ENCODE assay signal across 1 cellular context in the genomic region with DNA sequence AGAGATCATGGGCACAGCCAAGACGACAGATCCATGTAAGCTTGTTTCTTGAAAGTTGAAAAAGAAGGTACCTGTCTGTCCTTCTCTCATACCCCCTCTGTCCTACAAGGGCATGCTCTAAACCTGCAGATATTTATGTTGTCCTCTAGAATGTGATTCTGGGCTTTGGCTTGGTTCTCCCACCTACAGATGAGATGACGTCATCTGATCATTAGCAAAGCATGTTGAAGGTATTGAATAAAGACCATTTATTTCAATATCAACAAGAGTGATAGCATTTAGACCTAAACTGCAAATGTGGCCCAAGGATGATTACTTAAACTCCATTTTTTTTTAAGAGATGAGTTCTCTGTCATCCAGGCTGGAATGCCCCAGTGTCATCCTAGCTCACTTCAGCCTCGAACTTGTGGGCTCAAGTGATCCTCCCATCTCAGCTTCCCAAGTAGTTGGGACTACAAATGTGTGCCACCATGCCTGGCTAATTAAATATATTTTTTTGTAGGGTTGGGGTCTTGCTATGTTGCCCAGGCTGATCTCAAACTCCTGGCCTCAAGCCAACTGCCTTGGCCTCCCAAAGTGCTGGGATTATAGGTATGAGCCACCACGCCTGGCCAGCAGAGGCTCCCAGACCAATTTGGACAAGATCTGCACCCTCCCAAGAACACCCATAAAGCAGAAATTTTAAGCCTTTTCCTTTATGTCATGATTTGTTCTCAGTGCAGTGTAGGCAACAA.
TF ChIP-seq lines count a peak whose summit lies in the region.

No MANE protein-coding gene starts in this region.

TF ChIP-seq in WTC11, 78 proteins besides CTCF, POLR2A, EP300 and RAD21 (continued from another document):
- TF ChIP-seq, protein P1, sequence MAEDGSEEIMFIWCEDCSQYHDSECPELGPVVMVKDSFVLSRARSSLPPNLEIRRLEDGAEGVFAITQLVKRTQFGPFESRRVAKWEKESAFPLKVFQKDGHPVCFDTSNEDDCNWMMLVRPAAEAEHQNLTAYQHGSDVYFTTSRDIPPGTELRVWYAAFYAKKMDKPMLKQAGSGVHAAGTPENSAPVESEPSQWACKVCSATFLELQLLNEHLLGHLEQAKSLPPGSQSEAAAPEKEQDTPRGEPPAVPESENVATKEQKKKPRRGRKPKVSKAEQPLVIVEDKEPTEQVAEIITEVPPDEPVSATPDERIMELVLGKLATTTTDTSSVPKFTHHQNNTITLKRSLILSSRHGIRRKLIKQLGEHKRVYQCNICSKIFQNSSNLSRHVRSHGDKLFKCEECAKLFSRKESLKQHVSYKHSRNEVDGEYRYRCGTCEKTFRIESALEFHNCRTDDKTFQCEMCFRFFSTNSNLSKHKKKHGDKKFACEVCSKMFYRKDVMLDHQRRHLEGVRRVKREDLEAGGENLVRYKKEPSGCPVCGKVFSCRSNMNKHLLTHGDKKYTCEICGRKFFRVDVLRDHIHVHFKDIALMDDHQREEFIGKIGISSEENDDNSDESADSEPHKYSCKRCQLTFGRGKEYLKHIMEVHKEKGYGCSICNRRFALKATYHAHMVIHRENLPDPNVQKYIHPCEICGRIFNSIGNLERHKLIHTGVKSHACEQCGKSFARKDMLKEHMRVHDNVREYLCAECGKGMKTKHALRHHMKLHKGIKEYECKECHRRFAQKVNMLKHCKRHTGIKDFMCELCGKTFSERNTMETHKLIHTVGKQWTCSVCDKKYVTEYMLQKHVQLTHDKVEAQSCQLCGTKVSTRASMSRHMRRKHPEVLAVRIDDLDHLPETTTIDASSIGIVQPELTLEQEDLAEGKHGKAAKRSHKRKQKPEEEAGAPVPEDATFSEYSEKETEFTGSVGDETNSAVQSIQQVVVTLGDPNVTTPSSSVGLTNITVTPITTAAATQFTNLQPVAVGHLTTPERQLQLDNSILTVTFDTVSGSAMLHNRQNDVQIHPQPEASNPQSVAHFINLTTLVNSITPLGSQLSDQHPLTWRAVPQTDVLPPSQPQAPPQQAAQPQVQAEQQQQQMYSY (CRISPR knock-in tag; IDR thresholded peaks at IDR 0.05), result no peak
- TF ChIP-seq, protein P2, sequence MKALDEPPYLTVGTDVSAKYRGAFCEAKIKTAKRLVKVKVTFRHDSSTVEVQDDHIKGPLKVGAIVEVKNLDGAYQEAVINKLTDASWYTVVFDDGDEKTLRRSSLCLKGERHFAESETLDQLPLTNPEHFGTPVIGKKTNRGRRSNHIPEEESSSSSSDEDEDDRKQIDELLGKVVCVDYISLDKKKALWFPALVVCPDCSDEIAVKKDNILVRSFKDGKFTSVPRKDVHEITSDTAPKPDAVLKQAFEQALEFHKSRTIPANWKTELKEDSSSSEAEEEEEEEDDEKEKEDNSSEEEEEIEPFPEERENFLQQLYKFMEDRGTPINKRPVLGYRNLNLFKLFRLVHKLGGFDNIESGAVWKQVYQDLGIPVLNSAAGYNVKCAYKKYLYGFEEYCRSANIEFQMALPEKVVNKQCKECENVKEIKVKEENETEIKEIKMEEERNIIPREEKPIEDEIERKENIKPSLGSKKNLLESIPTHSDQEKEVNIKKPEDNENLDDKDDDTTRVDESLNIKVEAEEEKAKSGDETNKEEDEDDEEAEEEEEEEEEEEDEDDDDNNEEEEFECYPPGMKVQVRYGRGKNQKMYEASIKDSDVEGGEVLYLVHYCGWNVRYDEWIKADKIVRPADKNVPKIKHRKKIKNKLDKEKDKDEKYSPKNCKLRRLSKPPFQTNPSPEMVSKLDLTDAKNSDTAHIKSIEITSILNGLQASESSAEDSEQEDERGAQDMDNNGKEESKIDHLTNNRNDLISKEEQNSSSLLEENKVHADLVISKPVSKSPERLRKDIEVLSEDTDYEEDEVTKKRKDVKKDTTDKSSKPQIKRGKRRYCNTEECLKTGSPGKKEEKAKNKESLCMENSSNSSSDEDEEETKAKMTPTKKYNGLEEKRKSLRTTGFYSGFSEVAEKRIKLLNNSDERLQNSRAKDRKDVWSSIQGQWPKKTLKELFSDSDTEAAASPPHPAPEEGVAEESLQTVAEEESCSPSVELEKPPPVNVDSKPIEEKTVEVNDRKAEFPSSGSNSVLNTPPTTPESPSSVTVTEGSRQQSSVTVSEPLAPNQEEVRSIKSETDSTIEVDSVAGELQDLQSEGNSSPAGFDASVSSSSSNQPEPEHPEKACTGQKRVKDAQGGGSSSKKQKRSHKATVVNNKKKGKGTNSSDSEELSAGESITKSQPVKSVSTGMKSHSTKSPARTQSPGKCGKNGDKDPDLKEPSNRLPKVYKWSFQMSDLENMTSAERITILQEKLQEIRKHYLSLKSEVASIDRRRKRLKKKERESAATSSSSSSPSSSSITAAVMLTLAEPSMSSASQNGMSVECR (CRISPR knock-in tag; IDR thresholded peaks at IDR 0.05; ENCODE audit: borderline replicate concordance), result no peak
- TF ChIP-seq, protein P3, sequence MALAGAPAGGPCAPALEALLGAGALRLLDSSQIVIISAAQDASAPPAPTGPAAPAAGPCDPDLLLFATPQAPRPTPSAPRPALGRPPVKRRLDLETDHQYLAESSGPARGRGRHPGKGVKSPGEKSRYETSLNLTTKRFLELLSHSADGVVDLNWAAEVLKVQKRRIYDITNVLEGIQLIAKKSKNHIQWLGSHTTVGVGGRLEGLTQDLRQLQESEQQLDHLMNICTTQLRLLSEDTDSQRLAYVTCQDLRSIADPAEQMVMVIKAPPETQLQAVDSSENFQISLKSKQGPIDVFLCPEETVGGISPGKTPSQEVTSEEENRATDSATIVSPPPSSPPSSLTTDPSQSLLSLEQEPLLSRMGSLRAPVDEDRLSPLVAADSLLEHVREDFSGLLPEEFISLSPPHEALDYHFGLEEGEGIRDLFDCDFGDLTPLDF (CRISPR knock-in tag; IDR thresholded peaks at IDR 0.05), result no peak
